Comparison of ENCODE assay signal across 8 cellular contexts in the genomic region with DNA sequence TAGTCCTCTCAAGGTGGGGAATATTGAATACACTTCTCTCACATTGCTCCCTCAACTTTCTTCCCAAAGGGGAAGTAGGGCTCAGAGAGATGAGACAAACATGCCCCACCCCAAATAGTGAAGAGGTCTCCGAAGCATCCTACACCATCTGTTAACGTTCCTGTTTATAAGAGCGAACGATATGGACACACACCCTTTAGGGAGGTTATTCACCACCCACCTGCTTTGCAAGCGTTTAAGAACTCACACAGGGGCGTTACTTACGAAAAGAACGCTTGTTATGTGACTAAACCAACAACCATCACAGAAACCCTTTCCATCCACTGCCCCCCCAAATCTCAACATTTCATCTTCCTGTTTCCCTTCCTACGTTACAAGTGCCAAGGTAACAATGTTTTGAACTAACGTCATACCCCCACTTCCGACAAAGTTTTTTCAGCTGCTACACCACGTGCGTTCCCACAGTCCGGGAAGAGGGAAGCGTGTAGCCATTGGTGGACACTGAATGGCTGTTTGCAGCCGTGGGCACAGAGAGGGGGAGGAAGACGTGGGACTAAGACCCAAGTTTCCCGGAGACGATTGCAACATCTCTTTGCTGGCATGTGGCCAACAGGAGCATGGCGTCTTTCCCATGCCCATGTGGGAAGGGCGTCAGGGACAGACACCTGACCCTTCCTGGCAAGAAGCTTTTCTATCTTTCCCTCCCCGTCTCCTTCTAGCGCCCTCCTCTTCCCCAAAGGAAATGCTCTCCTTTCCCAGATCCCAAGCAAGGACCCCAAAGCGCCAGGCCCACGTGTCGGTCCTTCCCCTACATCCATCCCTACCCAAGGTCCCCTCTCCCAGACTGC. TPM values are rescaled to one million over a fixed set of nuclear protein-coding genes. Genes with fewer than 3 reads are reported as not detected.
A peak's percentile ranks its signal among the peaks of the same experiment; 100 is the strongest.
DNase-seq lines count a peak whose midpoint lies in the region; ATAC-seq and TF ChIP-seq lines count a peak whose summit lies in the region.

No MANE protein-coding gene starts in this region.

- DNase-seq in G401 (ENCODE audit: low spot score): peak; percentile 33
- peak; percentile 98 for DNase-seq in NCI-H226
- peak; percentile 69 for DNase-seq in activated CD4-positive, alpha-beta T cell treated with anti-CD3 and anti-CD28 coated beads for 48 hours
- peak in 9 of 10 donors; percentile 32 to 77 (median 61) for DNase-seq in dorsolateral prefrontal cortex
- DNase-seq in stimulated activated CD4-positive, alpha-beta T cell treated with anti-CD3 and anti-CD28 coated beads, Interleukin-4, amount 100 ng/mL, for 4 hours: peak; percentile 37 to 59
- DNase-seq in DMS79 (lab: John Stamatoyannopoulos, UW): no peak

- in situ Hi-C loops in G401 (cut with HindIII; ENCODE audit: low sequenced_read_pairs): no loop called here

- peak; percentile 31 for ATAC-seq in HG02610 (IDR thresholded peaks at IDR 0.05; ENCODE audit: unreplicated experiment)

- H3K4me3 ChIP-seq in dorsolateral prefrontal cortex: peak overlapping the region; percentile 51 to 83 (median 72)
- peak overlapping the region; percentile 89 to 94 (median 92) for H3K4me3 ChIP-seq in liver (ENCODE audit: low read depth in 1 of 3, low read length in 3 of 3)

- H3K36me3 ChIP-seq in liver (ENCODE audit: control insufficient read depth in 4 of 4, insufficient read depth in 3 of 4, low read depth in 1 of 4, low read length in 3 of 4): peaks cover 0 to 4% (median 0%) of the 10 kb centered on the region in 4 donors

- H3K4me1 ChIP-seq in liver (ENCODE audit: control insufficient read depth in 4 of 4, insufficient read depth in 4 of 4, low read length in 3 of 4): peaks cover 0 to 13% (median 6%) of the 10 kb centered on the region in 4 donors

- H3K9me3 ChIP-seq in liver (ENCODE audit: control insufficient read depth in 4 of 4, low read length in 3 of 4): no peaks in the 10 kb centered on the region

- WGBS in liver: 11% methylated on average over 26 of the region's 26 CpGs

- no peak for TF ChIP-seq RAD21 in liver (IDR thresholded peaks at IDR 0.05)

- peak overlapping the region; percentile 79 to 83 for H3K9ac ChIP-seq in liver (ENCODE audit: low read depth in 1 of 2, low read length in 2 of 2)

- TF ChIP-seq CTCF in dorsolateral prefrontal cortex (IDR thresholded peaks at IDR 0.05 in 54 of 56, conservative IDR thresholded peaks at IDR 0.05 in 2 of 56; ENCODE audit: low read depth in 1 of 56, partially characterized antibody in 56 of 56) (peak in 2 of 56 donors; percentile 8 to 14), liver (IDR thresholded peaks at IDR 0.05; ENCODE audit: low read depth, low read length, missing input control) (no peak)

- intact Hi-C loops in dorsolateral prefrontal cortex (cut with DNase I): no loop called here

- H3K27me3 ChIP-seq in dorsolateral prefrontal cortex: peaks cover 0 to 33% (median 0%) of the 10 kb centered on the region in 45 donors
- H3K27me3 ChIP-seq in liver (ENCODE audit: control insufficient read depth in 4 of 4, insufficient read depth in 4 of 4, low read length in 3 of 4): peaks cover 0 to 9% (median 0%) of the 10 kb centered on the region in 4 donors

- H3K27ac ChIP-seq in dorsolateral prefrontal cortex: peak overlapping the region in 57 of 59 donors; percentile 44 to 98 (median 85)
- peak overlapping the region; percentile 85 to 90 for H3K27ac ChIP-seq in liver (ENCODE audit: low read depth in 1 of 2, low read length in 2 of 2)

TF ChIP-seq in liver, 16 proteins besides CTCF, POLR2A, EP300 and RAD21:
- peak; percentile 14 for TF ChIP-seq SP1 (IDR thresholded peaks at IDR 0.05)
- no peak for TF ChIP-seq HNF4G (IDR thresholded peaks at IDR 0.05)
- no peak for TF ChIP-seq TAF1 (conservative IDR thresholded peaks at IDR 0.05)
- TF ChIP-seq, protein P1, sequence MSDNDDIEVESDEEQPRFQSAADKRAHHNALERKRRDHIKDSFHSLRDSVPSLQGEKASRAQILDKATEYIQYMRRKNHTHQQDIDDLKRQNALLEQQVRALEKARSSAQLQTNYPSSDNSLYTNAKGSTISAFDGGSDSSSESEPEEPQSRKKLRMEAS (IDR thresholded peaks at IDR 0.05): peak; percentile 79
- no peak for TF ChIP-seq RXRA (IDR thresholded peaks at IDR 0.05)
- TF ChIP-seq, protein P2, sequence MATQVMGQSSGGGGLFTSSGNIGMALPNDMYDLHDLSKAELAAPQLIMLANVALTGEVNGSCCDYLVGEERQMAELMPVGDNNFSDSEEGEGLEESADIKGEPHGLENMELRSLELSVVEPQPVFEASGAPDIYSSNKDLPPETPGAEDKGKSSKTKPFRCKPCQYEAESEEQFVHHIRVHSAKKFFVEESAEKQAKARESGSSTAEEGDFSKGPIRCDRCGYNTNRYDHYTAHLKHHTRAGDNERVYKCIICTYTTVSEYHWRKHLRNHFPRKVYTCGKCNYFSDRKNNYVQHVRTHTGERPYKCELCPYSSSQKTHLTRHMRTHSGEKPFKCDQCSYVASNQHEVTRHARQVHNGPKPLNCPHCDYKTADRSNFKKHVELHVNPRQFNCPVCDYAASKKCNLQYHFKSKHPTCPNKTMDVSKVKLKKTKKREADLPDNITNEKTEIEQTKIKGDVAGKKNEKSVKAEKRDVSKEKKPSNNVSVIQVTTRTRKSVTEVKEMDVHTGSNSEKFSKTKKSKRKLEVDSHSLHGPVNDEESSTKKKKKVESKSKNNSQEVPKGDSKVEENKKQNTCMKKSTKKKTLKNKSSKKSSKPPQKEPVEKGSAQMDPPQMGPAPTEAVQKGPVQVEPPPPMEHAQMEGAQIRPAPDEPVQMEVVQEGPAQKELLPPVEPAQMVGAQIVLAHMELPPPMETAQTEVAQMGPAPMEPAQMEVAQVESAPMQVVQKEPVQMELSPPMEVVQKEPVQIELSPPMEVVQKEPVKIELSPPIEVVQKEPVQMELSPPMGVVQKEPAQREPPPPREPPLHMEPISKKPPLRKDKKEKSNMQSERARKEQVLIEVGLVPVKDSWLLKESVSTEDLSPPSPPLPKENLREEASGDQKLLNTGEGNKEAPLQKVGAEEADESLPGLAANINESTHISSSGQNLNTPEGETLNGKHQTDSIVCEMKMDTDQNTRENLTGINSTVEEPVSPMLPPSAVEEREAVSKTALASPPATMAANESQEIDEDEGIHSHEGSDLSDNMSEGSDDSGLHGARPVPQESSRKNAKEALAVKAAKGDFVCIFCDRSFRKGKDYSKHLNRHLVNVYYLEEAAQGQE (IDR thresholded peaks at IDR 0.05): no peak
- TF ChIP-seq, protein P3, sequence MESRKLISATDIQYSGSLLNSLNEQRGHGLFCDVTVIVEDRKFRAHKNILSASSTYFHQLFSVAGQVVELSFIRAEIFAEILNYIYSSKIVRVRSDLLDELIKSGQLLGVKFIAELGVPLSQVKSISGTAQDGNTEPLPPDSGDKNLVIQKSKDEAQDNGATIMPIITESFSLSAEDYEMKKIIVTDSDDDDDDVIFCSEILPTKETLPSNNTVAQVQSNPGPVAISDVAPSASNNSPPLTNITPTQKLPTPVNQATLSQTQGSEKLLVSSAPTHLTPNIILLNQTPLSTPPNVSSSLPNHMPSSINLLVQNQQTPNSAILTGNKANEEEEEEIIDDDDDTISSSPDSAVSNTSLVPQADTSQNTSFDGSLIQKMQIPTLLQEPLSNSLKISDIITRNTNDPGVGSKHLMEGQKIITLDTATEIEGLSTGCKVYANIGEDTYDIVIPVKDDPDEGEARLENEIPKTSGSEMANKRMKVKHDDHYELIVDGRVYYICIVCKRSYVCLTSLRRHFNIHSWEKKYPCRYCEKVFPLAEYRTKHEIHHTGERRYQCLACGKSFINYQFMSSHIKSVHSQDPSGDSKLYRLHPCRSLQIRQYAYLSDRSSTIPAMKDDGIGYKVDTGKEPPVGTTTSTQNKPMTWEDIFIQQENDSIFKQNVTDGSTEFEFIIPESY (IDR thresholded peaks at IDR 0.05): no peak
- no peak for TF ChIP-seq EGR1 (IDR thresholded peaks at IDR 0.05; ENCODE audit: low read depth in 2 of 2)
- TF ChIP-seq FOXA2 (IDR thresholded peaks at IDR 0.05): no peak
- TF ChIP-seq FOXA1 (IDR thresholded peaks at IDR 0.05): no peak
- TF ChIP-seq GABPA (IDR thresholded peaks at IDR 0.05 in 1 of 2, conservative IDR thresholded peaks at IDR 0.05 in 1 of 2): no peak
- TF ChIP-seq JUND (IDR thresholded peaks at IDR 0.05): peak in 1 of 2 donors; percentile 11
- peak; percentile 10 for TF ChIP-seq NR2F2 (IDR thresholded peaks at IDR 0.05)
- TF ChIP-seq YY1 (IDR thresholded peaks at IDR 0.05): peak; percentile 58
- TF ChIP-seq, protein P4, sequence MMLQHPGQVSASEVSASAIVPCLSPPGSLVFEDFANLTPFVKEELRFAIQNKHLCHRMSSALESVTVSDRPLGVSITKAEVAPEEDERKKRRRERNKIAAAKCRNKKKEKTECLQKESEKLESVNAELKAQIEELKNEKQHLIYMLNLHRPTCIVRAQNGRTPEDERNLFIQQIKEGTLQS (IDR thresholded peaks at IDR 0.05): no peak
- no peak for TF ChIP-seq HNF4A (conservative IDR thresholded peaks at IDR 0.05)
TF ChIP-seq in liver: peak in this region for 5.

RNA-seq across cellular contexts. Expression of a gene that starts 1.2 kb away (rescaled TPM):
- 138 and 218 TPM in 2 replicates for total RNA-seq in G401 (2014; rRNA removed; shearing (Covaris generic))
- total RNA-seq in dorsolateral prefrontal cortex (100 to 1,000 TPM in 15 of 120 experiments, 10 to 100 TPM in 105; 12.9 to 192 (median 45.7) TPM), liver (100 to 1,000 TPM in 1 of 2 donors, 1 to 10 TPM in 1; 9.2 to 116 TPM)
- 10 to 100 TPM in 1 of 2 donors, 1 to 10 TPM in 1; 6.8 to 22.3 TPM for polyA plus RNA-seq in liver

RNA-seq across cellular contexts. Expression of a gene that starts 48.0 kb away (rescaled TPM):
- total RNA-seq in G401 (2014; rRNA removed; shearing (Covaris generic)): not detected in 2 replicates
- total RNA-seq in dorsolateral prefrontal cortex (10 to 100 TPM in 62 of 120 experiments, 1 to 10 TPM in 58; 2.7 to 23.2 (median 10.2) TPM), liver (1 to 10 TPM in 1 of 2 donors, under 1 TPM in 1; 0.08 to 1.3 TPM)
- under 1 TPM in 1 of 2 donors, not detected in 1; 0.03 TPM for polyA plus RNA-seq in liver
